ENCODE assay signal across 7 cellular contexts in genomic region chr2:194511070-194511469, GRCh38.
DNase-seq lines count a peak whose midpoint lies in the region; ATAC-seq, FAIRE-seq and TF ChIP-seq lines count a peak whose summit lies in the region.
"Not testable (repeated sequence)": the region's sequence is repeated elsewhere in the genome, so short reads cannot be mapped to it uniquely, and the experiment has no call there.

No MANE protein-coding gene starts in this region.

- in situ Hi-C loops in astrocyte of the spinal cord (cut with HindIII; ENCODE audit: low sequenced_read_pairs), result not testable (repeated sequence)

- H3K36me3 ChIP-seq in RWPE2 (ENCODE audit: low read depth), result not testable (repeated sequence)

- not testable (repeated sequence) for H3K27me3 ChIP-seq in RWPE2 (ENCODE audit: insufficient read depth, poor library complexity, severe bottlenecking)

- not testable (repeated sequence) for TF ChIP-seq CTCF in D721Med (IDR thresholded peaks at IDR 0.05; ENCODE audit: insufficient read depth, missing control alignments); RWPE2 (IDR thresholded peaks at IDR 0.05; ENCODE audit: poor library complexity, severe bottlenecking); astrocyte of the spinal cord (IDR thresholded peaks at IDR 0.05; ENCODE audit: low read depth, low read length)

- H3K4me3 ChIP-seq in RWPE2 (ENCODE audit: severe bottlenecking); astrocyte of the spinal cord (ENCODE audit: low read depth, low read length); skeletal muscle cell (ENCODE audit: low read depth, low read length): not testable (repeated sequence)

- DNase-seq in D721Med (ENCODE audit: insufficient read length, low spot score); RWPE2 (ENCODE audit: low spot score): not testable (repeated sequence)
- DNase-seq in ELR (ENCODE audit: low read depth) (peak; percentile 17), LHCN-M2 (ENCODE audit: low read depth) (peak; percentile 28), astrocyte of the spinal cord (ENCODE audit: low read depth, low spot score) (peak; percentile 53), skeletal muscle cell (ENCODE audit: low read depth) (peak; percentile 8)

- not testable (repeated sequence) for H3K9me3 ChIP-seq in RWPE2 (ENCODE audit: severe bottlenecking)

- ATAC-seq in RWPE2 (ENCODE audit: low read depth), result peak; percentile 45; the same call in 1 of the 3 replicates

- peak; percentile 35 for FAIRE-seq in D721Med (lab: Jason Lieb, UNC)
- peak; percentile 75 for FAIRE-seq in endometrium (lab: Jason Lieb, UNC)

- H3K27ac ChIP-seq in RWPE2 (ENCODE audit: poor library complexity, severe bottlenecking), result not testable (repeated sequence)

- not testable (repeated sequence) for H3K4me1 ChIP-seq in RWPE2 (ENCODE audit: insufficient read depth, poor library complexity, severe bottlenecking)
